ENCODE assay signal across 11 cellular contexts in the genomic region with DNA sequence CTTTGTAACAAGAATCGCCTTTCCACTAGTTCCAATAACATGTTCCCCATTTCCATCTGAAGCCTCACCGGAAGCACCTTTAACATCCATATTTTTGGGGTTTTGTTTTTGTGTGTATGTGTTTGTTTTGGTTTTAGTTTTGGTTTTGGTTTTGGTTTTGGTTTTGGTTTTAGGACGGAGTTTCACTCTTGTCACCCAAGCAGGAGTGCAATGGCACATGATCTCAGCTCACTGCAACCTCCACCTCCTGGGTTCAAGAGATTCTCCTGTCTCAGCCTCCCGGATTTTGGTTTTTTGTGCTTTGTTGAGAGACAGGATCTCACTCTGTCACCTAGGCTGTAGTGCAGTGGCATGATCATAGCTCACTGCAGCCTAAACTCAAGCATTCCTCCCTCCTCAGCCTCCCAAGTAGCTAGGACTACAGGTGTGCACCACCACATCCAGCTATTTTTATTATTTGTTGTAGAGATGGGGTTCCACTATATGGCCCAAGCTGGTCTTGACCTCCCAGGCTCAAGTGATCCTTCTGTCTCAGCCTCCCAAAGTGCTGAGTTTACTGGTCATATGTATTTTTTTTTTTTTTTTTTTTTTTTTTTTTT. TPM values are rescaled to one million over a fixed set of nuclear protein-coding genes. Genes with fewer than 3 reads are reported as not detected.
DNase-seq lines count a peak whose midpoint lies in the region; ATAC-seq and TF ChIP-seq lines count a peak whose summit lies in the region.
"Had no signal": no experiment of that assay in that cellular context is flagged by ENCODE, and none has a peak within 500 bp of the region (broad histone marks: within the 10 kb centered on the region; RNA-seq: fewer than 3 reads in every experiment).

No MANE protein-coding gene starts in this region.

- H3K4me3 ChIP-seq in mucosa of descending colon (no peak overlapping the region), ascending aorta (no peak overlapping the region), sigmoid colon (no peak overlapping the region)
- H3K4me3 ChIP-seq: stomach had no signal

- POLR2A ChIA-PET in CD4-positive, alpha-beta T cell (lab: Charles Lee) = interaction anchor here (1.0 to 2.2 kb wide), 5 partner anchors 9 to 398 kb away, joined by 3 to 15 read pairs (median 3); a partner anchor contains a TSS

- intact Hi-C loops in CD4-positive, alpha-beta T cell (cut with DNase I, micrococcal nuclease) = loop anchor here in 1 of 2 experiments (10.0 kb wide), 1 partner anchor 227 kb away; no protein-coding TSS in a partner anchor
- intact Hi-C loops in mucosa of descending colon (cut with DNase I, micrococcal nuclease) = no loop called here
- intact Hi-C loops in ascending aorta (cut with DNase I) = no loop called here
- intact Hi-C loops in sigmoid colon (cut with DNase I) = no loop called here

- 64 to 66% methylated on average over 4 of the region's 4 CpGs for WGBS in sigmoid colon, 2 donors

- no peaks in the 10 kb centered on the region for H3K36me3 Mint-ChIP-seq in CD4-positive, alpha-beta T cell (ENCODE audit: low read depth)
- H3K36me3 Mint-ChIP-seq in IgD-negative memory B cell = no peaks in the 10 kb centered on the region
- no peaks in the 10 kb centered on the region for H3K36me3 Mint-ChIP-seq in activated naive CD4-positive, alpha-beta T cell treated with anti-CD3 and anti-CD28 coated beads, Interleukin-2, amount 10 ng/mL, durations not matched to agents 7 days and 5 days

- no peak for TF ChIP-seq EP300 in sigmoid colon (IDR thresholded peaks at IDR 0.05)

- CTCF ChIA-PET in CD4-positive, alpha-beta T cell (lab: Charles Lee) = no interaction called here
- CTCF ChIA-PET in activated naive CD4-positive, alpha-beta T cell treated with anti-CD3 and anti-CD28 coated beads, Interleukin-2, amount 10 ng/mL, durations not matched to agents 7 days and 5 days (lab: Charles Lee) = interaction anchor here (1.6 to 6.8 kb wide), 3 partner anchors 9 to 366 kb away, joined by 3 to 32 read pairs (median 11); no protein-coding TSS in a partner anchor

- no peak for DNase-seq in CD4-positive, alpha-beta T cell
- DNase-seq in activated naive CD4-positive, alpha-beta T cell treated with anti-CD3 and anti-CD28 coated beads, Interleukin-2, amount 10 ng/mL, durations not matched to agents 7 days and 5 days = peak; percentile 59
- DNase-seq in mucosa of descending colon = no peak
- DNase-seq in iPS-NIHi11 (ENCODE audit: low spot score) = no peak
- no peak for DNase-seq in ascending aorta (ENCODE audit: low spot score in 2 of 2)
- no peak for DNase-seq in sigmoid colon
- DNase-seq: NCI-H2081, stomach had no signal

- no peak for TF ChIP-seq CTCF in CD4-positive, alpha-beta T cell (IDR thresholded peaks at IDR 0.05)
- TF ChIP-seq CTCF in mucosa of descending colon (IDR thresholded peaks at IDR 0.05) = no peak
- TF ChIP-seq CTCF in ascending aorta (IDR thresholded peaks at IDR 0.05) = no peak
- no peak for TF ChIP-seq CTCF in sigmoid colon (IDR thresholded peaks at IDR 0.05)

- no peak for TF ChIP-seq POLR2A in sigmoid colon (IDR thresholded peaks at IDR 0.05)

- peaks cover 24% of the 10 kb centered on the region for H3K4me1 Mint-ChIP-seq in CD4-positive, alpha-beta T cell (ENCODE audit: low read depth)
- peaks cover 3 to 11% (median 10%) of the 10 kb centered on the region in 3 donors for H3K4me1 Mint-ChIP-seq in IgD-negative memory B cell
- H3K4me1 Mint-ChIP-seq in activated naive CD4-positive, alpha-beta T cell treated with anti-CD3 and anti-CD28 coated beads, Interleukin-2, amount 10 ng/mL, durations not matched to agents 7 days and 5 days = peaks cover 22% of the 10 kb centered on the region
- H3K4me1 Mint-ChIP-seq: nephron had no signal

- peak overlapping the region; percentile 82 for H3K27ac Mint-ChIP-seq in CD4-positive, alpha-beta T cell
- peak overlapping the region; percentile 9 to 93 (median 80) for H3K27ac Mint-ChIP-seq in IgD-negative memory B cell
- peak overlapping the region; percentile 73 for H3K27ac Mint-ChIP-seq in activated naive CD4-positive, alpha-beta T cell treated with anti-CD3 and anti-CD28 coated beads, Interleukin-2, amount 10 ng/mL, durations not matched to agents 7 days and 5 days

- H3K4me1 ChIP-seq in mucosa of descending colon (ENCODE audit: low read depth) (no peaks in the 10 kb centered on the region), ascending aorta (no peaks in the 10 kb centered on the region), sigmoid colon (no peaks in the 10 kb centered on the region)

- peak overlapping the region; percentile 49 for H3K4me3 Mint-ChIP-seq in CD4-positive, alpha-beta T cell
- H3K4me3 Mint-ChIP-seq in IgD-negative memory B cell = peak overlapping the region in 3 of 4 donors; percentile 17 to 44 (median 38)
- H3K4me3 Mint-ChIP-seq in activated naive CD4-positive, alpha-beta T cell treated with anti-CD3 and anti-CD28 coated beads, Interleukin-2, amount 10 ng/mL, durations not matched to agents 7 days and 5 days = no peak overlapping the region
- H3K4me3 Mint-ChIP-seq: nephron had no signal

- no peaks in the 10 kb centered on the region for H3K27me3 Mint-ChIP-seq in CD4-positive, alpha-beta T cell
- H3K27me3 Mint-ChIP-seq in IgD-negative memory B cell = peaks cover 2% of the 10 kb centered on the region
- H3K27me3 Mint-ChIP-seq in activated naive CD4-positive, alpha-beta T cell treated with anti-CD3 and anti-CD28 coated beads, Interleukin-2, amount 10 ng/mL, durations not matched to agents 7 days and 5 days = peaks cover 4% of the 10 kb centered on the region

- H3K27ac ChIP-seq in CD4-positive, alpha-beta T cell (ENCODE audit: low read depth, low read length) = no peak overlapping the region
- H3K27ac ChIP-seq in ascending aorta (no peak overlapping the region), sigmoid colon (no peak overlapping the region)

- ATAC-seq in CD4-positive, alpha-beta T cell (ENCODE audit: poor library complexity) = peak; percentile 68
- ATAC-seq in mucosa of descending colon (peak; percentile 26), GM18511 (IDR thresholded peaks at IDR 0.05; ENCODE audit: unreplicated experiment) (no peak)

- no peaks in the 10 kb centered on the region for H3K9me3 Mint-ChIP-seq in CD4-positive, alpha-beta T cell
- H3K9me3 Mint-ChIP-seq in IgD-negative memory B cell = no peaks in the 10 kb centered on the region
- H3K9me3 Mint-ChIP-seq in activated naive CD4-positive, alpha-beta T cell treated with anti-CD3 and anti-CD28 coated beads, Interleukin-2, amount 10 ng/mL, durations not matched to agents 7 days and 5 days = no peaks in the 10 kb centered on the region
- H3K9me3 Mint-ChIP-seq: nephron had no signal

- H3K9me3 ChIP-seq in CD4-positive, alpha-beta T cell (ENCODE audit: control insufficient read depth, low read length) = no peaks in the 10 kb centered on the region
- H3K9me3 ChIP-seq in mucosa of descending colon = no peaks in the 10 kb centered on the region
- H3K9me3 ChIP-seq in ascending aorta = no peaks in the 10 kb centered on the region
- no peaks in the 10 kb centered on the region for H3K9me3 ChIP-seq in sigmoid colon
- H3K9me3 ChIP-seq: stomach had no signal

- H3K36me3 ChIP-seq in mucosa of descending colon (ENCODE audit: low read depth) = no peaks in the 10 kb centered on the region
- peaks cover 0 to 2% of the 10 kb centered on the region in 2 donors for H3K36me3 ChIP-seq in ascending aorta
- no peaks in the 10 kb centered on the region for H3K36me3 ChIP-seq in sigmoid colon
- H3K36me3 ChIP-seq: stomach had no signal

- H3K27me3 ChIP-seq in CD4-positive, alpha-beta T cell (ENCODE audit: control insufficient read depth, insufficient read depth, low read length) = no peaks in the 10 kb centered on the region
- H3K27me3 ChIP-seq in ascending aorta (no peaks in the 10 kb centered on the region), sigmoid colon (no peaks in the 10 kb centered on the region)
- H3K27me3 ChIP-seq: stomach had no signal

RNA-seq across cellular contexts. Expression of a gene that starts 36.3 kb away (rescaled TPM):
- 100 to 1,000 TPM; 172 to 175 TPM for total RNA-seq in CD4-positive, alpha-beta T cell
- 86.7 TPM for polyA plus RNA-seq in IgD-negative memory B cell
- 100 to 1,000 TPM; 148 to 227 (median 163) TPM for total RNA-seq in mucosa of descending colon
- 111 TPM for total RNA-seq in ascending aorta
- 10 to 100 TPM; 78.9 to 95.0 (median 80.8) TPM for total RNA-seq in sigmoid colon
- 10 to 100 TPM; 12.6 to 85.8 (median 20.8) TPM for polyA plus RNA-seq in sigmoid colon
